In the genomic region with DNA sequence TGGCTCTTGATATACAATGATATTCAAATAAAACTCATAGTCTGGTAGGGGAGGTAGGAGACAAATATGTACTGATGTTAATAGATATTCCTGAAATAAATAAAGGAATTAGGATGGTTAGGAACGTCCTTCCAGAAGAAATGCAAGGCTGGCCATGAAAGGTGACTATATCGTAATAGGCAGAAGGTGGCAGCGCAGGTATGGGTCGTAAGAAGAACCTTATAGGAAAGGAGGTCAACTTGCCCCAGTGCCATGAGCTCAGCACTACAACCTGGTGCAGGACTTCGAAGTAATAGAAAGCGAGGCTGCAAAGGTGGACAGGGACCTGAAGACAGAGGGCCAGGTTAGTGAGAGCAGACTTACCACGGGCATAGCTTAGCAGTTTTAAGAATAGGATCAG, we compare ENCODE assay signal across 1 cellular context.
TF ChIP-seq lines count a peak whose summit lies in the region.

No MANE protein-coding gene starts in this region.

TF ChIP-seq in HCT116, 20 proteins besides CTCF, POLR2A, EP300 and RAD21 (continued from another document):
- TF ChIP-seq, protein P1, sequence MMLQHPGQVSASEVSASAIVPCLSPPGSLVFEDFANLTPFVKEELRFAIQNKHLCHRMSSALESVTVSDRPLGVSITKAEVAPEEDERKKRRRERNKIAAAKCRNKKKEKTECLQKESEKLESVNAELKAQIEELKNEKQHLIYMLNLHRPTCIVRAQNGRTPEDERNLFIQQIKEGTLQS (IDR thresholded peaks at IDR 0.05) = no peak
- TF ChIP-seq EGR1 (IDR thresholded peaks at IDR 0.05; ENCODE audit: low read depth) (no peak), EZH2phosphoT487 (IDR thresholded peaks at IDR 0.05; ENCODE audit: borderline replicate concordance) (no peak), SRF (IDR thresholded peaks at IDR 0.05; ENCODE audit: low read depth) (no peak), FOSL1 (IDR thresholded peaks at IDR 0.05; ENCODE audit: low read depth) (no peak), TCF7L2 (IDR thresholded peaks at IDR 0.05; ENCODE audit: borderline replicate concordance, extremely low read depth, insufficient read depth, insufficient read length) (no peak), SIN3A (IDR thresholded peaks at IDR 0.05; ENCODE audit: low read depth) (no peak), CEBPB (IDR thresholded peaks at IDR 0.05; ENCODE audit: low read depth) (no peak), SP1 (IDR thresholded peaks at IDR 0.05; ENCODE audit: low read depth) (no peak), ELF1 (IDR thresholded peaks at IDR 0.05; ENCODE audit: borderline replicate concordance, low read depth) (no peak), YY1 (IDR thresholded peaks at IDR 0.05; ENCODE audit: extremely low read depth, insufficient replicate concordance, low read depth, low read length) (no peak)
- TF ChIP-seq, protein P2, sequence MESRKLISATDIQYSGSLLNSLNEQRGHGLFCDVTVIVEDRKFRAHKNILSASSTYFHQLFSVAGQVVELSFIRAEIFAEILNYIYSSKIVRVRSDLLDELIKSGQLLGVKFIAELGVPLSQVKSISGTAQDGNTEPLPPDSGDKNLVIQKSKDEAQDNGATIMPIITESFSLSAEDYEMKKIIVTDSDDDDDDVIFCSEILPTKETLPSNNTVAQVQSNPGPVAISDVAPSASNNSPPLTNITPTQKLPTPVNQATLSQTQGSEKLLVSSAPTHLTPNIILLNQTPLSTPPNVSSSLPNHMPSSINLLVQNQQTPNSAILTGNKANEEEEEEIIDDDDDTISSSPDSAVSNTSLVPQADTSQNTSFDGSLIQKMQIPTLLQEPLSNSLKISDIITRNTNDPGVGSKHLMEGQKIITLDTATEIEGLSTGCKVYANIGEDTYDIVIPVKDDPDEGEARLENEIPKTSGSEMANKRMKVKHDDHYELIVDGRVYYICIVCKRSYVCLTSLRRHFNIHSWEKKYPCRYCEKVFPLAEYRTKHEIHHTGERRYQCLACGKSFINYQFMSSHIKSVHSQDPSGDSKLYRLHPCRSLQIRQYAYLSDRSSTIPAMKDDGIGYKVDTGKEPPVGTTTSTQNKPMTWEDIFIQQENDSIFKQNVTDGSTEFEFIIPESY (IDR thresholded peaks at IDR 0.05; ENCODE audit: extremely low read depth, insufficient replicate concordance, low read length) = no peak
- TF ChIP-seq, protein P3, sequence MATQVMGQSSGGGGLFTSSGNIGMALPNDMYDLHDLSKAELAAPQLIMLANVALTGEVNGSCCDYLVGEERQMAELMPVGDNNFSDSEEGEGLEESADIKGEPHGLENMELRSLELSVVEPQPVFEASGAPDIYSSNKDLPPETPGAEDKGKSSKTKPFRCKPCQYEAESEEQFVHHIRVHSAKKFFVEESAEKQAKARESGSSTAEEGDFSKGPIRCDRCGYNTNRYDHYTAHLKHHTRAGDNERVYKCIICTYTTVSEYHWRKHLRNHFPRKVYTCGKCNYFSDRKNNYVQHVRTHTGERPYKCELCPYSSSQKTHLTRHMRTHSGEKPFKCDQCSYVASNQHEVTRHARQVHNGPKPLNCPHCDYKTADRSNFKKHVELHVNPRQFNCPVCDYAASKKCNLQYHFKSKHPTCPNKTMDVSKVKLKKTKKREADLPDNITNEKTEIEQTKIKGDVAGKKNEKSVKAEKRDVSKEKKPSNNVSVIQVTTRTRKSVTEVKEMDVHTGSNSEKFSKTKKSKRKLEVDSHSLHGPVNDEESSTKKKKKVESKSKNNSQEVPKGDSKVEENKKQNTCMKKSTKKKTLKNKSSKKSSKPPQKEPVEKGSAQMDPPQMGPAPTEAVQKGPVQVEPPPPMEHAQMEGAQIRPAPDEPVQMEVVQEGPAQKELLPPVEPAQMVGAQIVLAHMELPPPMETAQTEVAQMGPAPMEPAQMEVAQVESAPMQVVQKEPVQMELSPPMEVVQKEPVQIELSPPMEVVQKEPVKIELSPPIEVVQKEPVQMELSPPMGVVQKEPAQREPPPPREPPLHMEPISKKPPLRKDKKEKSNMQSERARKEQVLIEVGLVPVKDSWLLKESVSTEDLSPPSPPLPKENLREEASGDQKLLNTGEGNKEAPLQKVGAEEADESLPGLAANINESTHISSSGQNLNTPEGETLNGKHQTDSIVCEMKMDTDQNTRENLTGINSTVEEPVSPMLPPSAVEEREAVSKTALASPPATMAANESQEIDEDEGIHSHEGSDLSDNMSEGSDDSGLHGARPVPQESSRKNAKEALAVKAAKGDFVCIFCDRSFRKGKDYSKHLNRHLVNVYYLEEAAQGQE (IDR thresholded peaks at IDR 0.05; ENCODE audit: low read depth) = no peak
